Comparison of ENCODE assay signal across 19 cellular contexts in genomic region chr12:110028323-110028722, GRCh38. TPM values are rescaled to one million over a fixed set of nuclear protein-coding genes. Genes with fewer than 3 reads are reported as not detected.
DNase-seq lines count a peak whose midpoint lies in the region; ATAC-seq and TF ChIP-seq lines count a peak whose summit lies in the region.
"Had no signal": no experiment of that assay in that cellular context is flagged by ENCODE, and none has a peak within 500 bp of the region (broad histone marks: within the 10 kb centered on the region; RNA-seq: fewer than 3 reads in every experiment).

No MANE protein-coding gene starts in this region.

- no peak overlapping the region for H4K5ac ChIP-seq in mesendoderm (ENCODE audit: low read length)

- no peaks in the 10 kb centered on the region for H3K27me3 ChIP-seq in GM23338 (ENCODE audit: insufficient read depth)
- H3K27me3 ChIP-seq in mesendoderm (ENCODE audit: insufficient read depth, low read length, poor library complexity) = no peaks in the 10 kb centered on the region
- no peaks in the 10 kb centered on the region for H3K27me3 ChIP-seq in heart left ventricle
- H3K27me3 ChIP-seq: SJSA1 had no signal

- H3K36me3 ChIP-seq in GM23338 (ENCODE audit: insufficient read depth) (no peaks in the 10 kb centered on the region; the same call in 1 of the 2 replicates), mesendoderm (ENCODE audit: control insufficient read depth, insufficient read depth, low read length) (peaks cover 1% of the 10 kb centered on the region), heart left ventricle (peaks cover 0 to 97% (median 72%) of the 10 kb centered on the region in 9 donors)

- no peak for TF ChIP-seq POLR2A in heart left ventricle (IDR thresholded peaks at IDR 0.05)

- no peak overlapping the region for H3K4me2 ChIP-seq in GM23338
- no peak overlapping the region for H3K4me2 ChIP-seq in mesendoderm (ENCODE audit: low read length)

- intact Hi-C loops in heart left ventricle (cut with DNase I) = no loop called here

- H3K9ac ChIP-seq in mesendoderm (ENCODE audit: low read length) = no peak overlapping the region

- no peak overlapping the region for H2AK5ac ChIP-seq in mesendoderm (ENCODE audit: low read length)

- H3K9me3 Mint-ChIP-seq in GM23338 (no peaks in the 10 kb centered on the region), HFFc6 (no peaks in the 10 kb centered on the region)
- H3K9me3 Mint-ChIP-seq: CD14-positive monocyte had no signal

- H3K4me1 ChIP-seq in GM23338 (ENCODE audit: insufficient read depth) (peaks cover 7% of the 10 kb centered on the region), mesendoderm (ENCODE audit: control insufficient read depth, low read depth, low read length) (no peaks in the 10 kb centered on the region), heart left ventricle (peaks cover 0 to 18% (median 15%) of the 10 kb centered on the region in 12 donors)

- H3K4me3 Mint-ChIP-seq in GM23338 (no peak overlapping the region), HFFc6 (no peak overlapping the region)
- H3K4me3 Mint-ChIP-seq: CD14-positive monocyte had no signal

- H3K79me1 ChIP-seq in mesendoderm (ENCODE audit: low read length) = no peaks in the 10 kb centered on the region

- no peak overlapping the region for H3K4ac ChIP-seq in mesendoderm (ENCODE audit: low read depth, low read length)

- H3K9me2 ChIP-seq in GM23338 (ENCODE audit: insufficient read depth) = no peaks in the 10 kb centered on the region

- H2BK120ac ChIP-seq in mesendoderm (ENCODE audit: low read depth, low read length) = no peak overlapping the region

- TF ChIP-seq CTCF in GM23338 (conservative IDR thresholded peaks at IDR 0.05; ENCODE audit: low read depth in 2 of 2) (no peak), HFFc6 (IDR thresholded peaks at IDR 0.05) (no peak), heart left ventricle (IDR thresholded peaks at IDR 0.05) (no peak)

- ATAC-seq in GM23338 (no peak), heart left ventricle (no peak)
- ATAC-seq: Panc1 had no signal

- H4K20me1 ChIP-seq in GM23338 (replicated peaks; ENCODE audit: insufficient read depth) = no peaks in the 10 kb centered on the region

- peaks cover 8% of the 10 kb centered on the region; the same call in 2 of the 3 replicates for H3K36me3 Mint-ChIP-seq in GM23338 (ENCODE audit: low read depth)
- peaks cover 49% of the 10 kb centered on the region for H3K36me3 Mint-ChIP-seq in HFFc6 (ENCODE audit: low read depth)

- H3K27me3 Mint-ChIP-seq in GM23338 (ENCODE audit: insufficient read depth, low read depth, poor library complexity) (peaks cover 4% of the 10 kb centered on the region), HFFc6 (ENCODE audit: insufficient read depth) (peaks cover 2% of the 10 kb centered on the region; the same call in 1 of the 2 replicates)

- H3K4me1 Mint-ChIP-seq in GM23338 (peaks cover 11% of the 10 kb centered on the region; the same call in 2 of the 3 replicates), HFFc6 (ENCODE audit: low read depth) (peaks cover 52% of the 10 kb centered on the region)

- H3K79me2 ChIP-seq in GM23338 (replicated peaks; ENCODE audit: insufficient read depth) (no peaks in the 10 kb centered on the region), mesendoderm (ENCODE audit: control insufficient read depth, insufficient read depth, low read length) (no peaks in the 10 kb centered on the region)

- DNase-seq in GM23338 (ENCODE audit: low spot score) = peak; percentile 22
- DNase-seq in HFFc6 = no peak
- DNase-seq in astrocyte of the hippocampus (ENCODE audit: low read depth, low spot score) = peak; percentile 20
- peak; percentile 46 for DNase-seq in mesendoderm
- DNase-seq in heart left ventricle = no peak
- no peak for DNase-seq in kidney glomerular epithelial cell (lab: John Stamatoyannopoulos, UW)
- DNase-seq in T1000 (lab: John Stamatoyannopoulos, UW) = no peak
- DNase-seq: COR-L47, DMS 273 treated with DMSO at 0.1 percent for 48 hours, H7, MM.1S, NCI-H1092, NCI-H146, NCI-H2029 treated with DMSO at 0.1 percent for 48 hours, NCI-H446 treated with DMSO at 0.1 percent for 48 hours, NCI-H69 had no signal

- H3K18ac ChIP-seq in mesendoderm (ENCODE audit: low read length) = no peak overlapping the region

- no peak overlapping the region for H4K8ac ChIP-seq in mesendoderm (ENCODE audit: low read depth, low read length)

- no peak overlapping the region for H3K23ac ChIP-seq in mesendoderm (ENCODE audit: low read length)

- no peaks in the 10 kb centered on the region for H3F3A ChIP-seq in GM23338 (replicated peaks; ENCODE audit: low read depth)

- H3K4me3 ChIP-seq in GM23338 (no peak overlapping the region), mesendoderm (ENCODE audit: low read length) (no peak overlapping the region), heart left ventricle (no peak overlapping the region)
- H3K4me3 ChIP-seq: SJSA1 had no signal

- H2BK5ac ChIP-seq in mesendoderm (ENCODE audit: low read length) = no peak overlapping the region

- no CpG with 5 or more reads among the region's 6 CpGs for WGBS in mesendoderm (ENCODE audit: extremely low coverage, insufficient coverage, low lambda C conversion rate)
- 87 to 91% (median 89%) methylated on average over 6 of the region's 6 CpGs for WGBS in heart left ventricle, 4 donors

- H3K27ac Mint-ChIP-seq in GM23338 (no peak overlapping the region), HFFc6 (peak overlapping the region; percentile 42; the same call in 1 of the 2 replicates)

- no peak overlapping the region for H3K27ac ChIP-seq in GM23338 (ENCODE audit: low read depth)
- H3K27ac ChIP-seq in mesendoderm (ENCODE audit: low read depth, low read length) = no peak overlapping the region
- H3K27ac ChIP-seq in heart left ventricle = no peak overlapping the region

- H3K56ac ChIP-seq in mesendoderm (ENCODE audit: low read length) = no peak overlapping the region

- no peak overlapping the region for H2BK15ac ChIP-seq in mesendoderm (replicated peaks; ENCODE audit: low read depth)

- H2AFZ ChIP-seq in GM23338 = no peak overlapping the region

- H3K9me3 ChIP-seq in heart left ventricle = no peaks in the 10 kb centered on the region
- H3K9me3 ChIP-seq: SJSA1 had no signal

TF ChIP-seq in GM23338, 12 proteins besides CTCF, POLR2A, EP300 and RAD21 (continues in another document):
- TF ChIP-seq EZH2phosphoT487 (IDR thresholded peaks at IDR 0.05; ENCODE audit: unreplicated experiment) (no peak), POLR2AphosphoS5 (IDR thresholded peaks at IDR 0.05; ENCODE audit: low read depth) (no peak), JUNB (IDR thresholded peaks at IDR 0.05; ENCODE audit: unreplicated experiment) (no peak), ZNF114 (CRISPR knock-in tag; IDR thresholded peaks at IDR 0.05) (no peak), EZH2 (IDR thresholded peaks at IDR 0.05; ENCODE audit: low read depth, unreplicated experiment) (no peak), ZNF331 (CRISPR knock-in tag; IDR thresholded peaks at IDR 0.05; ENCODE audit: low read depth) (no peak)
- TF ChIP-seq, protein P1, sequence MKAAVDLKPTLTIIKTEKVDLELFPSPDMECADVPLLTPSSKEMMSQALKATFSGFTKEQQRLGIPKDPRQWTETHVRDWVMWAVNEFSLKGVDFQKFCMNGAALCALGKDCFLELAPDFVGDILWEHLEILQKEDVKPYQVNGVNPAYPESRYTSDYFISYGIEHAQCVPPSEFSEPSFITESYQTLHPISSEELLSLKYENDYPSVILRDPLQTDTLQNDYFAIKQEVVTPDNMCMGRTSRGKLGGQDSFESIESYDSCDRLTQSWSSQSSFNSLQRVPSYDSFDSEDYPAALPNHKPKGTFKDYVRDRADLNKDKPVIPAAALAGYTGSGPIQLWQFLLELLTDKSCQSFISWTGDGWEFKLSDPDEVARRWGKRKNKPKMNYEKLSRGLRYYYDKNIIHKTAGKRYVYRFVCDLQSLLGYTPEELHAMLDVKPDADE (IDR thresholded peaks at IDR 0.05) = no peak

RNA-seq across cellular contexts. Expression of gene C12orf76, which starts 20.0 kb away (rescaled TPM):
- 14.5 and 21.7 TPM in 2 replicates for total RNA-seq in GM23338 (2014; rRNA removed; shearing (Covaris generic))
- polyA plus RNA-seq in GM23338 (2016; fragmentation: Nextera tagmentation; extraction: Ambion mirVana) (11.1 and 14.3 TPM in 2 replicates), heart left ventricle (1 to 10 TPM; 4.1 to 7.5 TPM)
- 1 to 10 TPM; 4.2 to 5.8 (median 4.6) TPM for total RNA-seq in HFFc6 (2021; fragmentation: NEBNext Ultra II Directional; extraction: Animal tissue kit (Norgen Biotek cat#: 25700))
- 5.0 TPM for polyA plus RNA-seq in mesendoderm (2013, experiment 1 of 2)
- 5.4 TPM for polyA plus RNA-seq in mesendoderm (2013, experiment 2 of 2)
- total RNA-seq in heart left ventricle = 10 to 100 TPM in 1 of 9 donors, 1 to 10 TPM in 8; 3.5 to 13.3 (median 4.7) TPM

RNA-seq across cellular contexts. Expression of gene ANKRD13A, which starts 29.1 kb away (rescaled TPM):
- 24.7 and 25.6 TPM in 2 replicates for total RNA-seq in GM23338 (2014; rRNA removed; shearing (Covaris generic))
- 5.7 and 6.2 TPM in 2 replicates for polyA plus RNA-seq in GM23338 (2016; fragmentation: Nextera tagmentation; extraction: Ambion mirVana)
- total RNA-seq in HFFc6 (2021; fragmentation: NEBNext Ultra II Directional; extraction: Animal tissue kit (Norgen Biotek cat#: 25700)) = 100 to 1,000 TPM; 133 to 150 (median 146) TPM
- polyA plus RNA-seq in mesendoderm (2013, experiment 1 of 2) = 13.3 TPM
- 13.3 TPM for polyA plus RNA-seq in mesendoderm (2013, experiment 2 of 2)
- total RNA-seq in heart left ventricle = 10 to 100 TPM; 16.0 to 80.6 (median 24.4) TPM
- polyA plus RNA-seq in heart left ventricle = 10 to 100 TPM in 1 of 2 donors, 1 to 10 TPM in 1; 8.4 to 47.4 TPM

RNA-seq across cellular contexts. Expression of gene GIT2, which starts 32.2 kb away (rescaled TPM):
- 20.9 and 23.1 TPM in 2 replicates for total RNA-seq in GM23338 (2014; rRNA removed; shearing (Covaris generic))
- polyA plus RNA-seq in GM23338 (2016; fragmentation: Nextera tagmentation; extraction: Ambion mirVana) = 9.4 and 15.8 TPM in 2 replicates
- total RNA-seq in HFFc6 (2021; fragmentation: NEBNext Ultra II Directional; extraction: Animal tissue kit (Norgen Biotek cat#: 25700)) = 10 to 100 TPM; 56.9 to 68.8 (median 64.9) TPM
- 11.5 TPM for polyA plus RNA-seq in mesendoderm (2013, experiment 1 of 2)
- polyA plus RNA-seq in mesendoderm (2013, experiment 2 of 2) = 11.8 TPM
- total RNA-seq in heart left ventricle = 10 to 100 TPM; 28.5 to 56.7 (median 41.7) TPM
- polyA plus RNA-seq in heart left ventricle = 10 to 100 TPM; 17.4 to 33.9 TPM

Comparison
In these comparisons a context has a peak if more than half of its experiments do, and no peak if none do; other contexts are left out.
1. DNase-seq: peak in GM23338 (single experiment), astrocyte of the hippocampus (single experiment) and mesendoderm (single experiment); none in HFFc6 (single experiment), heart left ventricle (0 of 5), kidney glomerular epithelial cell (single experiment) and T1000 (single experiment).